ENCODE assay signal across 7 cellular contexts in genomic region chr20:58389324-58389967, GRCh38.
DNase-seq lines count a peak whose midpoint lies in the region; ATAC-seq and TF ChIP-seq lines count a peak whose summit lies in the region.

No MANE protein-coding gene starts in this region.

- H3K27me3 ChIP-seq in WERI-Rb-1 (ENCODE audit: insufficient read depth, low read depth, severe bottlenecking): no peaks in the 10 kb centered on the region

- no peak for TF ChIP-seq CTCF in WERI-Rb-1 (IDR thresholded peaks at IDR 0.05; ENCODE audit: low read depth, low read length)
- no peak for TF ChIP-seq CTCF in nephron progenitor cell (IDR thresholded peaks at IDR 0.05)

- DNase-seq in GM04504 (ENCODE audit: low read depth) (peak; percentile 22), WERI-Rb-1 (peak; percentile 24), fibroblast of gingiva (ENCODE audit: low read depth) (peak; percentile 50), nephron progenitor cell (peak; percentile 51), DMS153 treated with DMSO at 0.1 percent for 48 hours (lab: John Stamatoyannopoulos, UW; ENCODE audit: unreplicated experiment) (no peak)

- ATAC-seq in GM21367 (IDR thresholded peaks at IDR 0.05; ENCODE audit: unreplicated experiment) (peak; percentile 24), HG03571 (IDR thresholded peaks at IDR 0.05; ENCODE audit: unreplicated experiment) (peak; percentile 24)

- H3K36me3 ChIP-seq in WERI-Rb-1: peaks cover 33% of the 10 kb centered on the region

- no peaks in the 10 kb centered on the region for H3K9me3 ChIP-seq in WERI-Rb-1 (ENCODE audit: severe bottlenecking)

- H3K36me3 Mint-ChIP-seq in nephron progenitor cell (ENCODE audit: low read depth): peaks cover 42% of the 10 kb centered on the region

- peaks cover 38% of the 10 kb centered on the region for H3K4me1 Mint-ChIP-seq in nephron progenitor cell

- H3K27ac ChIP-seq in WERI-Rb-1: peak overlapping the region; percentile 89

- peak overlapping the region; percentile 91 for H3K4me3 ChIP-seq in WERI-Rb-1 (ENCODE audit: low read depth, low read length)

- peak overlapping the region; percentile 90 for H3K4me3 Mint-ChIP-seq in nephron progenitor cell

- H3K27me3 Mint-ChIP-seq in nephron progenitor cell (ENCODE audit: low read depth, poor library complexity): peaks cover 8% of the 10 kb centered on the region

- peaks cover 17% of the 10 kb centered on the region for H3K9me3 Mint-ChIP-seq in nephron progenitor cell

- H3K27ac Mint-ChIP-seq in nephron progenitor cell: peak overlapping the region; percentile 91
